ENCODE assay signal across 19 cellular contexts in the genomic region with DNA sequence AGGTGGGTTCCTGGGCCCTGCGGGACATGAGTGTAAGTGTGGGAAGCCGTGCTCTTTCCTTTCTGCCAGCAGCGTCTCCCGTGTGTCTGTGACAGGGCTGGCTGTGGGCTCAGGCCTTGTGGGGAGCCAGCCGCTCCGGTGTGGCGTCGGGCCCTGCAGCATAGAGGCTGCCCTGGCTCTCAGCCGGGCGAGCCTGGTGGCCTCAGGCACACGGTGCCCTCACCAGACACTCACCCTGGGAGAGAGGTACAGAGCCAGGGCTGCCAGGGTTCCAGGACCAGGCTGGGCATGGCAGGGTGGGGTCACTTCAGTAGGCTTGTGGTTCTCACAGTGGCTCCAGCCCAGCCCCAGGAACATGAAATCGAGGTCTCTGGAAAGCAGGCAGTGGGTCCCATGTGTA.
DNase-seq lines count a peak whose midpoint lies in the region; ATAC-seq and TF ChIP-seq lines count a peak whose summit lies in the region.
"Had no signal": no experiment of that assay in that cellular context is flagged by ENCODE, and none has a peak within 500 bp of the region (broad histone marks: within the 10 kb centered on the region; RNA-seq: fewer than 3 reads in every experiment).

No MANE protein-coding gene starts in this region.

- no peaks in the 10 kb centered on the region for H4K20me1 ChIP-seq in neural progenitor cell (ENCODE audit: low read depth)
- H4K20me1 ChIP-seq: BLaER1 had no signal

- DNase-seq in cardiac septum (ENCODE audit: low spot score) (peak; percentile 41), left cardiac atrium (no peak), neural progenitor cell (ENCODE audit: low spot score) (no peak), ureter (ENCODE audit: low spot score) (no peak), gastrocnemius medialis (no peak), H4 (ENCODE audit: low spot score) (no peak)
- DNase-seq in stimulated activated effector memory CD8-positive, alpha-beta T cell treated with anti-CD3 and anti-CD28 coated beads, Interleukin-12 subunit alpha, Interleukin-12 subunit beta, amount 100 ng/mL, for 72 hours (ENCODE audit: low spot score in 2 of 2), result no peak
- DNase-seq: 8988T; CD4-positive, alpha-beta memory T cell; DMS153; DMS79; GDM1; GM23248; H7; HFFc6 had no signal

- H3K9ac ChIP-seq in neural progenitor cell, result no peak overlapping the region
- H3K9ac ChIP-seq: BLaER1, GM23248 had no signal

- no peak for ATAC-seq in left cardiac atrium
- ATAC-seq in stimulated activated effector memory CD8-positive, alpha-beta T cell treated with anti-CD3 and anti-CD28 coated beads, Interleukin-12 subunit alpha, Interleukin-12 subunit beta, amount 100 ng/mL, for 72 hours, result peak; percentile 48
- ATAC-seq in gastrocnemius medialis, result no peak
- ATAC-seq: HCT116 had no signal

- H3K4me1 ChIP-seq in neural progenitor cell (no peaks in the 10 kb centered on the region), gastrocnemius medialis (no peaks in the 10 kb centered on the region)
- H3K4me1 ChIP-seq: BLaER1 had no signal

- H3K4me3 ChIP-seq in neural progenitor cell, result no peak overlapping the region
- H3K4me3 ChIP-seq in gastrocnemius medialis, result no peak overlapping the region
- H3K4me3 ChIP-seq: BLaER1, GM23248 had no signal

- TF ChIP-seq POLR2A in gastrocnemius medialis (IDR thresholded peaks at IDR 0.05), result no peak

- no peak overlapping the region for H2AFZ ChIP-seq in neural progenitor cell (replicated peaks)
- H2AFZ ChIP-seq: GM23248 had no signal

- H3K36me3 ChIP-seq in neural progenitor cell, result no peaks in the 10 kb centered on the region
- H3K36me3 ChIP-seq in gastrocnemius medialis, result no peaks in the 10 kb centered on the region
- H3K36me3 ChIP-seq: BLaER1 had no signal

- H3F3A ChIP-seq in neural progenitor cell (ENCODE audit: low read depth), result no peaks in the 10 kb centered on the region

- intact Hi-C loops in cardiac septum (cut with DNase I) (no loop called here), left cardiac atrium (cut with DNase I) (no loop called here), gastrocnemius medialis (cut with DNase I; ENCODE audit: low total_unique reads) (no loop called here)

- H3K27me3 Mint-ChIP-seq in neural progenitor cell (ENCODE audit: insufficient read depth, low read depth), result peaks cover 3% of the 10 kb centered on the region

- H3K79me2 ChIP-seq in neural progenitor cell (ENCODE audit: low read depth), result no peaks in the 10 kb centered on the region

- no peaks in the 10 kb centered on the region for H3K9me3 Mint-ChIP-seq in neural progenitor cell
- H3K9me3 Mint-ChIP-seq in stimulated activated effector memory CD8-positive, alpha-beta T cell treated with anti-CD3 and anti-CD28 coated beads, Interleukin-12 subunit alpha, Interleukin-12 subunit beta, amount 100 ng/mL, for 72 hours, result no peaks in the 10 kb centered on the region
- H3K9me3 Mint-ChIP-seq: CD14-positive monocyte; CD4-positive, alpha-beta memory T cell had no signal

- peaks cover 15% of the 10 kb centered on the region for H3K27me3 ChIP-seq in neural progenitor cell
- H3K27me3 ChIP-seq in gastrocnemius medialis, result peaks cover 0 to 3% (median 0%) of the 10 kb centered on the region in 3 donors
- H3K27me3 ChIP-seq: BLaER1 had no signal

- H3K9me3 ChIP-seq in neural progenitor cell (ENCODE audit: low read depth) (no peaks in the 10 kb centered on the region), gastrocnemius medialis (no peaks in the 10 kb centered on the region)
- H3K9me3 ChIP-seq: BLaER1 had no signal

- H3K4me1 Mint-ChIP-seq in neural progenitor cell, result peaks cover 9% of the 10 kb centered on the region
- no peaks in the 10 kb centered on the region for H3K4me1 Mint-ChIP-seq in stimulated activated effector memory CD8-positive, alpha-beta T cell treated with anti-CD3 and anti-CD28 coated beads, Interleukin-12 subunit alpha, Interleukin-12 subunit beta, amount 100 ng/mL, for 72 hours
- H3K4me1 Mint-ChIP-seq: CD14-positive monocyte; CD4-positive, alpha-beta memory T cell had no signal

- no peak overlapping the region for H3K4me2 ChIP-seq in neural progenitor cell
- H3K4me2 ChIP-seq: BLaER1 had no signal

- H3K36me3 Mint-ChIP-seq in neural progenitor cell, result no peaks in the 10 kb centered on the region
- no peaks in the 10 kb centered on the region for H3K36me3 Mint-ChIP-seq in stimulated activated effector memory CD8-positive, alpha-beta T cell treated with anti-CD3 and anti-CD28 coated beads, Interleukin-12 subunit alpha, Interleukin-12 subunit beta, amount 100 ng/mL, for 72 hours
- H3K36me3 Mint-ChIP-seq: CD14-positive monocyte; CD4-positive, alpha-beta memory T cell had no signal

- no peak overlapping the region for H3K4me3 Mint-ChIP-seq in neural progenitor cell
- H3K4me3 Mint-ChIP-seq in stimulated activated effector memory CD8-positive, alpha-beta T cell treated with anti-CD3 and anti-CD28 coated beads, Interleukin-12 subunit alpha, Interleukin-12 subunit beta, amount 100 ng/mL, for 72 hours, result no peak overlapping the region
- H3K4me3 Mint-ChIP-seq: CD14-positive monocyte; CD4-positive, alpha-beta memory T cell; HFFc6 had no signal

- no peak overlapping the region for H3K27ac ChIP-seq in neural progenitor cell
- H3K27ac ChIP-seq in gastrocnemius medialis, result no peak overlapping the region
- H3K27ac ChIP-seq: BLaER1, GM23248, HL-60 had no signal

- in situ Hi-C loops in gastrocnemius medialis (cut with MboI; ENCODE audit: low sequenced_read_pairs in 4 of 4), result no loop called here

- TF ChIP-seq CTCF in neural progenitor cell (IDR thresholded peaks at IDR 0.05) (no peak), gastrocnemius medialis (IDR thresholded peaks at IDR 0.05 in 4 of 5, conservative IDR thresholded peaks at IDR 0.05 in 1 of 5) (no peak)

- H3K27ac Mint-ChIP-seq in neural progenitor cell, result peak overlapping the region; percentile 41
- no peak overlapping the region for H3K27ac Mint-ChIP-seq in stimulated activated effector memory CD8-positive, alpha-beta T cell treated with anti-CD3 and anti-CD28 coated beads, Interleukin-12 subunit alpha, Interleukin-12 subunit beta, amount 100 ng/mL, for 72 hours
- H3K27ac Mint-ChIP-seq: CD14-positive monocyte; CD4-positive, alpha-beta memory T cell; HFFc6 had no signal
